Comparison of ENCODE assay signal across 25 cellular contexts in genomic region chr10:49005270-49005669, GRCh38.
"Had no signal": no experiment of that assay in that cellular context is flagged by ENCODE, and none has a peak within 500 bp of the region (broad histone marks: within the 10 kb centered on the region; RNA-seq: fewer than 3 reads in every experiment).

No MANE protein-coding gene starts in this region.

- ATAC-seq: activated CD8-positive, alpha-beta memory T cell treated with anti-CD3 and anti-CD28 coated beads, Interleukin-2, amount 10 ng/mL, durations not matched to agents 7 days and 5 days; SK-N-SH treated with all-trans-retinoic acid at 6 μM for 48 hours; WTC11 had no signal

- H3K4me3 Mint-ChIP-seq: activated CD4-positive, alpha-beta T cell treated with anti-CD3 and anti-CD28 coated beads, Interleukin-2, amount 10 ng/mL, durations not matched to agents 24 days and 14 days; activated CD8-positive, alpha-beta memory T cell treated with anti-CD3 and anti-CD28 coated beads, Interleukin-2, amount 10 ng/mL, durations not matched to agents 7 days and 5 days; activated naive CD8-positive, alpha-beta T cell treated with anti-CD3 and anti-CD28 coated beads for 36 hours; activated T-cell treated with anti-CD3 and anti-CD28 coated beads, Interleukin-2, amount 50 U/mL, for 24 hours; activated T-helper 1 cell treated with anti-CD3 and anti-CD28 coated beads, Interleukin-12 subunit alpha, Interleukin-12 subunit beta, Interleukin-2, Interleukin-4 antibody, amounts not matched to agents 30 ng/mL and 10 ng/mL and 1 ng/mL, durations not matched to agents 14 hours and 24 hours and 36 hours; T-helper 2 cell treated with Interferon-gamma antibody and Interleukin-4, amounts not matched to agents 5 μg/mL and 100 μg/mL, for 36 hours; WTC11 had no signal

- H3K36me3 Mint-ChIP-seq: activated CD8-positive, alpha-beta memory T cell treated with anti-CD3 and anti-CD28 coated beads, Interleukin-2, amount 10 ng/mL, durations not matched to agents 7 days and 5 days; activated naive CD8-positive, alpha-beta T cell treated with anti-CD3 and anti-CD28 coated beads for 36 hours; WTC11 had no signal

- H3K9me3 ChIP-seq: Peyer's patch, SJSA1 had no signal

- H3K4me3 ChIP-seq: Peyer's patch, SJSA1 had no signal

- H3K4me1 Mint-ChIP-seq: activated CD4-positive, alpha-beta T cell treated with anti-CD3 and anti-CD28 coated beads, Interleukin-2, amount 10 ng/mL, durations not matched to agents 24 days and 14 days; activated CD8-positive, alpha-beta memory T cell treated with anti-CD3 and anti-CD28 coated beads, Interleukin-2, amount 10 ng/mL, durations not matched to agents 7 days and 5 days; activated naive CD8-positive, alpha-beta T cell treated with anti-CD3 and anti-CD28 coated beads for 36 hours had no signal

- H3K9me3 Mint-ChIP-seq: activated CD4-positive, alpha-beta T cell treated with anti-CD3 and anti-CD28 coated beads, Interleukin-2, amount 10 ng/mL, durations not matched to agents 24 days and 14 days; activated naive CD8-positive, alpha-beta T cell treated with anti-CD3 and anti-CD28 coated beads for 36 hours; activated T-cell treated with anti-CD3 and anti-CD28 coated beads, Interleukin-2, amount 50 U/mL, for 24 hours; activated T-helper 1 cell treated with anti-CD3 and anti-CD28 coated beads, Interleukin-12 subunit alpha, Interleukin-12 subunit beta, Interleukin-2, Interleukin-4 antibody, amounts not matched to agents 30 ng/mL and 10 ng/mL and 1 ng/mL, durations not matched to agents 14 hours and 24 hours and 36 hours; T-helper 2 cell treated with Interferon-gamma antibody and Interleukin-4, amounts not matched to agents 5 μg/mL and 100 μg/mL, for 36 hours had no signal

- H3K27ac ChIP-seq: Peyer's patch, RWPE1, SJSA1 had no signal

- H3K36me3 ChIP-seq: Peyer's patch, SJSA1 had no signal

- H3K27ac Mint-ChIP-seq: activated CD4-positive, alpha-beta T cell treated with anti-CD3 and anti-CD28 coated beads, Interleukin-2, amount 10 ng/mL, durations not matched to agents 24 days and 14 days; activated CD8-positive, alpha-beta memory T cell treated with anti-CD3 and anti-CD28 coated beads, Interleukin-2, amount 10 ng/mL, durations not matched to agents 7 days and 5 days; activated naive CD8-positive, alpha-beta T cell treated with anti-CD3 and anti-CD28 coated beads for 36 hours; activated T-cell treated with anti-CD3 and anti-CD28 coated beads, Interleukin-2, amount 50 U/mL, for 24 hours; activated T-helper 1 cell treated with anti-CD3 and anti-CD28 coated beads, Interleukin-12 subunit alpha, Interleukin-12 subunit beta, Interleukin-2, Interleukin-4 antibody, amounts not matched to agents 30 ng/mL and 10 ng/mL and 1 ng/mL, durations not matched to agents 14 hours and 24 hours and 36 hours; T-helper 2 cell treated with Interferon-gamma antibody and Interleukin-4, amounts not matched to agents 5 μg/mL and 100 μg/mL, for 36 hours; WTC11 had no signal

- H3K27me3 ChIP-seq: Peyer's patch, SJSA1 had no signal

- DNase-seq: activated CD4-positive, alpha-beta T cell treated with anti-CD3 and anti-CD28 coated beads, Interleukin-2, amount 10 ng/mL, durations not matched to agents 24 days and 14 days; activated CD4-positive, alpha-beta T cell treated with anti-CD3 and anti-CD28 coated beads, Interleukin-2, amount 50 U/mL, for 48 hours; activated CD4-positive, CD25-positive, alpha-beta regulatory T cell treated with anti-CD3 and anti-CD28 coated beads, Interleukin-2, amount 50 U/mL, for 72 hours; activated CD8-positive, alpha-beta memory T cell treated with anti-CD3 and anti-CD28 coated beads, Interleukin-2, amount 10 ng/mL, durations not matched to agents 7 days and 5 days; activated effector memory CD4-positive, alpha-beta T cell treated with anti-CD3 and anti-CD28 coated beads, Interleukin-2, amount 50 U/mL, for 16 hours; activated naive CD4-positive, alpha-beta T cell treated with Interleukin-2 at 50 U/mL for 16 hours; activated naive CD8-positive, alpha-beta T cell treated with anti-CD3 and anti-CD28 coated beads for 36 hours; activated T-cell treated with anti-CD3 and anti-CD28 coated beads, Interleukin-2, amount 50 U/mL, for 24 hours; Kasumi-1; KBM-7; NCI-H1048; NCI-H146; NCI-H187 treated with DMSO at 0.1 percent for 48 hours; NCI-H2081 treated with DMSO at 0.1 percent for 48 hours; NCI-H446; NCI-H524; Peyer's patch; Right ventricle myocardium superior; SW 1271 had no signal

- H3K4me1 ChIP-seq: SJSA1 had no signal

- H3K27me3 Mint-ChIP-seq: activated CD4-positive, alpha-beta T cell treated with anti-CD3 and anti-CD28 coated beads, Interleukin-2, amount 10 ng/mL, durations not matched to agents 24 days and 14 days; activated CD8-positive, alpha-beta memory T cell treated with anti-CD3 and anti-CD28 coated beads, Interleukin-2, amount 10 ng/mL, durations not matched to agents 7 days and 5 days; activated naive CD8-positive, alpha-beta T cell treated with anti-CD3 and anti-CD28 coated beads for 36 hours had no signal
